Comparison of ENCODE assay signal across 1 cellular context in the genomic region with DNA sequence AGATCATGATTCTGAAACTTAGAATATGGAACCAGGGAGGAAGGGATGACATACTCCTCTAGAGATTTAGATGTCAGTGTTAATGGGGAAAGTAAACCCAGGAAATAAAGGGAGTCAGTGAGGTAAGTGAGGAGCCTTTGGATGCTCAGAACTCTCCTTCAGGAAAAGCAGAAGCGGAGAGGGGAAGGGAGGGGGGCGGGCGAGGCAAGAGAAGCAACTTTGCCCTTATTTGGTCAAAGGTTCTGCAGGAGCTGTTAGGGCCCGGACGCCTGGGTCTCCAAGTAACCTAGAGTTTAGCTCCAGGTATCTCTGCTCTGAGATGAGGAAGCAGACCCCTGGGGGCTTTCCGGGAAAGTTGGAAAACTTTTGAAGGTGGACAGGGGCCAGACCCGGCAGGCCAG.
TF ChIP-seq lines count a peak whose summit lies in the region.

No MANE protein-coding gene starts in this region.

TF ChIP-seq in IMR-90, 13 proteins besides CTCF, POLR2A, EP300 and RAD21:
- TF ChIP-seq, protein P1, sequence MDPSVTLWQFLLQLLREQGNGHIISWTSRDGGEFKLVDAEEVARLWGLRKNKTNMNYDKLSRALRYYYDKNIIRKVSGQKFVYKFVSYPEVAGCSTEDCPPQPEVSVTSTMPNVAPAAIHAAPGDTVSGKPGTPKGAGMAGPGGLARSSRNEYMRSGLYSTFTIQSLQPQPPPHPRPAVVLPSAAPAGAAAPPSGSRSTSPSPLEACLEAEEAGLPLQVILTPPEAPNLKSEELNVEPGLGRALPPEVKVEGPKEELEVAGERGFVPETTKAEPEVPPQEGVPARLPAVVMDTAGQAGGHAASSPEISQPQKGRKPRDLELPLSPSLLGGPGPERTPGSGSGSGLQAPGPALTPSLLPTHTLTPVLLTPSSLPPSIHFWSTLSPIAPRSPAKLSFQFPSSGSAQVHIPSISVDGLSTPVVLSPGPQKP (IDR thresholded peaks at IDR 0.05; ENCODE audit: borderline replicate concordance, low read depth, low read length): no peak; the same call in 1 of the 2 replicates
- TF ChIP-seq RFX5 (IDR thresholded peaks at IDR 0.05; ENCODE audit: low read depth, low read length) (no peak), MXI1 (IDR thresholded peaks at IDR 0.05; ENCODE audit: borderline replicate concordance, low read depth, low read length) (no peak), RCOR1 (IDR thresholded peaks at IDR 0.05; ENCODE audit: insufficient replicate concordance, low read length) (no peak), NFE2L2 (IDR thresholded peaks at IDR 0.05; ENCODE audit: low read depth, low read length) (no peak), CHD1 (IDR thresholded peaks at IDR 0.05; ENCODE audit: low read depth, low read length) (no peak), MAFK (IDR thresholded peaks at IDR 0.05; ENCODE audit: low read depth, low read length) (no peak), FOS (IDR thresholded peaks at IDR 0.05; ENCODE audit: low read depth, low read length) (no peak), CEBPB (IDR thresholded peaks at IDR 0.05; ENCODE audit: low read depth, low read length) (no peak), USF2 (IDR thresholded peaks at IDR 0.05; ENCODE audit: low read depth, low read length) (no peak), SMC3 (IDR thresholded peaks at IDR 0.05; ENCODE audit: low read depth, low read length) (no peak), MAZ (IDR thresholded peaks at IDR 0.05; ENCODE audit: borderline replicate concordance, low read depth, low read length) (no peak), BHLHE40 (IDR thresholded peaks at IDR 0.05; ENCODE audit: low read depth, low read length) (no peak)
